In the genomic region with DNA sequence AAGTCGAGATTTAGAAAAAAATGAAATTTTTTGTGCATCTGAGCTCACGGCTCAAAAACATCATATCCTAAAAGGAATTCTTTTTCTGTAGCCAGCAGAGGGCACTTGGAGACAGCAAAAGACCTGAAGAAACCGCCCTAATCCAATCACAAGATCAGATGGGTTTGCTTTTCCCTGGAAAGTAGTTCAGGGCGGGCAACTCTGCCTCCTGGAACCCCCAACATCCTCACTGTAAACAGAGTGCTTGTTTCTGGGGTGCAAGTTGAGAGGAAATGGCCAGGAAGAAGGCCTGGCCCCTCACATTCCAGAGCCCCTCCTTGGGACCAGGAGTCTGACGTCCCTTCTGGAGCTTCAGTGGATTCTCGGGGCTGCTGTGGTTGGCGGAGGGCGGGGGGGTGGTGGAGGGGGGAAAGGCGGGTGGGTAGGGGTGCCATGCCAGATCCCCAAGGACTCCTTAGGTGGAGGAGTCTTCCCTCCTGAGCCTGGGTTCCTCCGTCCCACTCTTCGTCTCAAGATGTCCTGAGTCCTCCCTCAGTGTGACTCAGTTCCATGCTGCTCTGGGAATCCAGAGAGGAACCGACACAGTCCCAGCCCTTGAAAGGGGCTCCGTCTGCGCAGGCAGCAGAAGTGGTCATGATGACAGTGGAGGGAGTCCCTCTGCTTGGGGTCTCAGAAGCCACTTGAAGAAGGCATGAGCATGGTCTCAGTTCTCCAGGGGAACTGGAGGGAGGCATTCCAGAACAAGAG, we compare ENCODE assay signal across 8 cellular contexts. TPM values are rescaled to one million over a fixed set of nuclear protein-coding genes. Genes with fewer than 3 reads are reported as not detected.
DNase-seq lines count a peak whose midpoint lies in the region; ATAC-seq and TF ChIP-seq lines count a peak whose summit lies in the region.

No MANE protein-coding gene starts in this region.

- H3K4me1 ChIP-seq in Karpas-422 (ENCODE audit: low read length) (no peaks in the 10 kb centered on the region), uterus (no peaks in the 10 kb centered on the region)

- H3K27me3 Mint-ChIP-seq in WTC11 (ENCODE audit: low read depth), result peaks cover 2% of the 10 kb centered on the region; the same call in 1 of the 2 replicates

- CTCF ChIA-PET in WTC11 (lab: Charles Lee), result interaction anchor here (0.6 to 2.6 kb wide), 42 partner anchors 11 to 884 kb away, joined by 3 to 53 read pairs (median 4); a partner anchor contains a TSS

- no peak overlapping the region for H2AFZ ChIP-seq in Karpas-422 (ENCODE audit: low read length)

- 0 out of 2 replicates have a peak, but pooled peaks cover 7% of the 10 kb centered on the region for H3K36me3 ChIP-seq in Karpas-422 (ENCODE audit: insufficient read depth, low read length)
- no peaks in the 10 kb centered on the region for H3K36me3 ChIP-seq in uterus

- POLR2A ChIA-PET in WTC11 (lab: Charles Lee), result no interaction called here

- no peak overlapping the region for H3K4me3 ChIP-seq in Karpas-422 (ENCODE audit: low read length)
- no peak overlapping the region for H3K4me3 ChIP-seq in uterus

- no peaks in the 10 kb centered on the region for H4K20me1 ChIP-seq in Karpas-422 (ENCODE audit: insufficient read depth, low read depth, low read length)

- H3K27ac ChIP-seq in Karpas-422 (ENCODE audit: low read length) (no peak overlapping the region), uterus (no peak overlapping the region)

- H3K4me3 Mint-ChIP-seq in WTC11, result no peak overlapping the region

- no peak overlapping the region for H3K27ac Mint-ChIP-seq in WTC11

- no peaks in the 10 kb centered on the region for H3K79me2 ChIP-seq in Karpas-422 (ENCODE audit: low read length)

- peak; percentile 24; the same call in 1 of the 2 replicates for TF ChIP-seq CTCF in WTC11 (IDR thresholded peaks at IDR 0.05)
- TF ChIP-seq CTCF in uterus (IDR thresholded peaks at IDR 0.05), result peak; percentile 42 to 53 (median 47)

- H3K4me1 Mint-ChIP-seq in WTC11, result peaks cover 2% of the 10 kb centered on the region

- no peaks in the 10 kb centered on the region for H3K27me3 ChIP-seq in Karpas-422 (ENCODE audit: low read length)
- no peaks in the 10 kb centered on the region for H3K27me3 ChIP-seq in uterus

- ATAC-seq in WTC11 (peak; percentile 72), GM19035 (IDR thresholded peaks at IDR 0.05; ENCODE audit: unreplicated experiment) (no peak), GM19023 (IDR thresholded peaks at IDR 0.05; ENCODE audit: unreplicated experiment) (no peak)

- H3K9me2 ChIP-seq in Karpas-422 (replicated peaks; ENCODE audit: insufficient read depth, low read length), result no peaks in the 10 kb centered on the region

- H3K36me3 Mint-ChIP-seq in WTC11, result peaks cover 6% of the 10 kb centered on the region

- DNase-seq in EH (ENCODE audit: low read depth), result peak; percentile 67
- peak; percentile 50 for DNase-seq in Karpas-422
- no peak for DNase-seq in WTC11 (ENCODE audit: low spot score)
- DNase-seq in iPS-NIHi7 (ENCODE audit: extremely low spot score), result peak; percentile 79
- no peak for DNase-seq in uterus
- no peak for DNase-seq in middle frontal gyrus (ENCODE audit: extremely low spot score, low spot score)

- no peak for TF ChIP-seq POLR2A in uterus (IDR thresholded peaks at IDR 0.05)

- H3K9me3 ChIP-seq in Karpas-422 (ENCODE audit: low read length), result no peaks in the 10 kb centered on the region
- H3K9me3 ChIP-seq in uterus, result no peaks in the 10 kb centered on the region

- H3K9me3 Mint-ChIP-seq in WTC11, result peaks cover 13% of the 10 kb centered on the region

- H3K9ac ChIP-seq in Karpas-422 (ENCODE audit: low read length), result no peak overlapping the region

- intact Hi-C loops in uterus (cut with DNase I; ENCODE audit: low total_unique reads), result no loop called here

- H3K4me2 ChIP-seq in Karpas-422 (ENCODE audit: low read depth, low read length, poor library complexity, severe bottlenecking), result no peak overlapping the region

TF ChIP-seq in WTC11, 78 proteins besides CTCF, POLR2A, EP300 and RAD21:
- TF ChIP-seq OVOL2 (CRISPR knock-in tag; IDR thresholded peaks at IDR 0.05; ENCODE audit: borderline replicate concordance), result no peak
- TF ChIP-seq ZBTB21 (CRISPR knock-in tag; IDR thresholded peaks at IDR 0.05; ENCODE audit: borderline replicate concordance), result no peak
- no peak for TF ChIP-seq CBFB (CRISPR knock-in tag; IDR thresholded peaks at IDR 0.05; ENCODE audit: low read depth)
- TF ChIP-seq, protein P1, sequence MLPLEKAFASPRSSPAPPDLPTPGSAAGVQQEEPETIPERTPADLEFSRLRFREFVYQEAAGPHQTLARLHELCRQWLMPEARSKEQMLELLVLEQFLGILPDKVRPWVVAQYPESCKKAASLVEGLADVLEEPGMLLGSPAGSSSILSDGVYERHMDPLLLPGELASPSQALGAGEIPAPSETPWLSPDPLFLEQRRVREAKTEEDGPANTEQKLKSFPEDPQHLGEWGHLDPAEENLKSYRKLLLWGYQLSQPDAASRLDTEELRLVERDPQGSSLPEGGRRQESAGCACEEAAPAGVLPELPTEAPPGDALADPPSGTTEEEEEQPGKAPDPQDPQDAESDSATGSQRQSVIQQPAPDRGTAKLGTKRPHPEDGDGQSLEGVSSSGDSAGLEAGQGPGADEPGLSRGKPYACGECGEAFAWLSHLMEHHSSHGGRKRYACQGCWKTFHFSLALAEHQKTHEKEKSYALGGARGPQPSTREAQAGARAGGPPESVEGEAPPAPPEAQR (CRISPR knock-in tag; IDR thresholded peaks at IDR 0.05), result no peak
- TF ChIP-seq, protein P2, sequence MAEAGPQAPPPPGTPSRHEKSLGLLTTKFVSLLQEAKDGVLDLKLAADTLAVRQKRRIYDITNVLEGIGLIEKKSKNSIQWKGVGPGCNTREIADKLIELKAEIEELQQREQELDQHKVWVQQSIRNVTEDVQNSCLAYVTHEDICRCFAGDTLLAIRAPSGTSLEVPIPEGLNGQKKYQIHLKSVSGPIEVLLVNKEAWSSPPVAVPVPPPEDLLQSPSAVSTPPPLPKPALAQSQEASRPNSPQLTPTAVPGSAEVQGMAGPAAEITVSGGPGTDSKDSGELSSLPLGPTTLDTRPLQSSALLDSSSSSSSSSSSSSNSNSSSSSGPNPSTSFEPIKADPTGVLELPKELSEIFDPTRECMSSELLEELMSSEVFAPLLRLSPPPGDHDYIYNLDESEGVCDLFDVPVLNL (CRISPR knock-in tag; IDR thresholded peaks at IDR 0.05; ENCODE audit: borderline replicate concordance, low read depth), result no peak

RNA-seq across cellular contexts. Expression of a gene that starts 35.9 kb away (rescaled TPM):
- not detected in 2 replicates for total RNA-seq in Karpas-422 (2014; rRNA removed; shearing (Covaris generic); ENCODE audit: low replicate concordance)
- 0.50 to 1.1 TPM (median 0.94 TPM) in 3 replicates for total RNA-seq in WTC11 (2021)
- total RNA-seq in uterus, result not detected

Comparison
In these comparisons a context has a peak if more than half of its experiments do, and no peak if none do; other contexts are left out.
1. DNase-seq: peak in EH (single experiment), Karpas-422 (single experiment) and iPS-NIHi7 (single experiment); none in WTC11 (single experiment), uterus (0 of 2) and middle frontal gyrus (single experiment).